In genomic region chr1:35226546-35226945, GRCh38 we compare ENCODE assay signal across 34 cellular contexts.
"Had no signal": no experiment of that assay in that cellular context is flagged by ENCODE, and none has a peak within 500 bp of the region (broad histone marks: within the 10 kb centered on the region; RNA-seq: fewer than 3 reads in every experiment).

No MANE protein-coding gene starts in this region.

- H3K27ac ChIP-seq: adrenal gland, body of pancreas, brain microvascular endothelial cell, breast epithelium, VCaP had no signal

- H3K36me3 ChIP-seq: adrenal gland, brain microvascular endothelial cell, breast epithelium had no signal

- H3K4me1 ChIP-seq: body of pancreas, breast epithelium had no signal

- ATAC-seq: activated CD8-positive, alpha-beta T cell treated with anti-CD3 and anti-CD28 coated beads for 36 hours; activated naive CD4-positive, alpha-beta T cell treated with anti-CD3 and anti-CD28 coated beads, Interleukin-2, amount 50 U/mL, for 72 hours; activated T-cell treated with anti-CD3 and anti-CD28 coated beads, Interleukin-2, amount 50 U/mL, for 4 hours; activated T-cell treated with anti-CD3 and anti-CD28 coated beads, Interleukin-2, amount 50 U/mL, for 72 hours; activated T-helper 17 cell treated with anti-CD3 and anti-CD28 coated beads, Interleukin-2, amount 50 U/mL, for 72 hours; body of pancreas had no signal

- DNase-seq: activated B cell treated with CpG ODN at 0.5 μM for 24 hours; activated CD4-positive, alpha-beta memory T cell treated with anti-CD3 and anti-CD28 coated beads for 36 hours; activated CD4-positive, alpha-beta T cell treated with anti-CD3 and anti-CD28 coated beads for 4 hours; activated CD4-positive, alpha-beta T cell treated with anti-CD3 and anti-CD28 coated beads, Interleukin-2, amount 10 ng/mL, durations not matched to agents 24 days and 14 days; activated CD4-positive, alpha-beta T cell treated with anti-CD3 and anti-CD28 coated beads, Interleukin-2, amount 50 U/mL, for 1 hour; activated CD4-positive, alpha-beta T cell treated with anti-CD3 and anti-CD28 coated beads, Interleukin-2, amount 50 U/mL, for 4 hours; activated CD4-positive, CD25-positive, alpha-beta regulatory T cell treated with anti-CD3 and anti-CD28 coated beads, Interleukin-2, amount 50 U/mL, for 72 hours; activated CD8-positive, alpha-beta memory T cell treated with anti-CD3 and anti-CD28 coated beads, Interleukin-2, amount 50 U/mL, for 4 hours; activated CD8-positive, alpha-beta T cell treated with anti-CD3 and anti-CD28 coated beads for 36 hours; activated effector memory CD4-positive, alpha-beta T cell treated with anti-CD3 and anti-CD28 coated beads, Interleukin-2, amount 50 U/mL, for 16 hours; activated gamma-delta T cell treated with Interleukin-2 at 50 U/mL for 16 hours; activated naive CD4-positive, alpha-beta T cell; activated naive CD4-positive, alpha-beta T cell treated with anti-CD3 and anti-CD28 coated beads for 36 hours; activated naive CD4-positive, alpha-beta T cell treated with anti-CD3 and anti-CD28 coated beads, Interleukin-2, amount 50 U/mL, for 16 hours; activated naive CD8-positive, alpha-beta T cell treated with anti-CD3 and anti-CD28 coated beads for 36 hours; activated T-cell treated with anti-CD3 and anti-CD28 coated beads for 4 hours; activated T-cell treated with anti-CD3 and anti-CD28 coated beads, Interleukin-2, amount 50 U/mL, for 1 hour; activated T-cell treated with anti-CD3 and anti-CD28 coated beads, Interleukin-2, amount 50 U/mL, for 4 hours; activated T-cell treated with anti-CD3 and anti-CD28 coated beads, Interleukin-2, amount 50 U/mL, for 72 hours; adrenal gland; amniotic stem cell; aorta; body of pancreas; brain microvascular endothelial cell; central memory CD4-positive, alpha-beta T cell; T-helper 2 cell; T-helper 9 cell had no signal

- H3K27me3 ChIP-seq: adrenal gland, body of pancreas, brain microvascular endothelial cell, breast epithelium had no signal

- H3K4me3 ChIP-seq: adrenal gland, body of pancreas, breast epithelium had no signal

- H3K9me3 ChIP-seq: adrenal gland, body of pancreas, breast epithelium had no signal

- FAIRE-seq: astrocyte, colon, TTC549 had no signal
